In the genomic region with DNA sequence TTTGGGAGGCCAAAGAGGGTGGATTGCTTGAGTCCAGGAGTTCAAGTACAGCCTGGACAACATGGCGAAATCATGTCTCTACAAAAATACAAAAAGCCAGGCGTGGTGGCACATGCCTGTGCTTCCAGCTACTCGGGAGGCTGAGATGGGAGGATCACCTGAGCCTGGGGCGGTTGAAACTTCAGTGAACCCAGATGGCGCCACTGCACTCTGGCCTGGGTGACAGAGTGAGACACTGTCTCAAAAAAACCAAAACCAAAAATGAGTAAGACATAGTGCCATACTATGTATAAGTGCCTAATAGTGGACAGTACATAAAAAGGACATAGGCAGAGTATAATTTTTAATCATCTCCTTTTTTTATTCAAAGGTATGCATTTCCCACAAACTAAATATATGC, we compare ENCODE assay signal across 14 cellular contexts. TPM values are rescaled to one million over a fixed set of nuclear protein-coding genes. Genes with fewer than 3 reads are reported as not detected.
A peak's percentile ranks its signal among the peaks of the same experiment; 100 is the strongest.
DNase-seq lines count a peak whose midpoint lies in the region; ATAC-seq, FAIRE-seq and TF ChIP-seq lines count a peak whose summit lies in the region.
"Had no signal": no experiment of that assay in that cellular context is flagged by ENCODE, and none has a peak within 500 bp of the region (broad histone marks: within the 10 kb centered on the region; RNA-seq: fewer than 3 reads in every experiment).

No MANE protein-coding gene starts in this region.

- CTCF ChIA-PET in K562 (lab: Yijun Ruan, JAX; ENCODE audit: low intra/inter-chr PET ratio): no interaction called here

- H3K27ac ChIP-seq in DOHH2 (ENCODE audit: low read depth, low read length) (0 out of 2 replicates have a peak overlapping the region, but pooled peaks have one; percentile 27), K562 (ENCODE audit: extremely low read depth, low read depth, low read length) (no peak overlapping the region)
- H3K27ac ChIP-seq: heart right ventricle, left lung, neural progenitor cell, testis had no signal

- H3K9me3 ChIP-seq in DOHH2 (ENCODE audit: control insufficient read depth, insufficient read depth, low read length) (no peaks in the 10 kb centered on the region), K562 (replicated peaks; ENCODE audit: control insufficient read depth, insufficient read depth, low read depth, low read length) (no peaks in the 10 kb centered on the region)
- H3K9me3 ChIP-seq: left lung, testis had no signal

- H4K20me1 ChIP-seq in DOHH2 (ENCODE audit: control insufficient read depth, insufficient read depth, low read depth, low read length) (no peaks in the 10 kb centered on the region), K562 (replicated peaks; ENCODE audit: control insufficient read depth, insufficient read depth, low read length) (no peaks in the 10 kb centered on the region)

- H3K4me1 ChIP-seq in DOHH2 (ENCODE audit: control insufficient read depth, low read length) (peaks cover 30% of the 10 kb centered on the region), K562 (replicated peaks in 1 of 2; ENCODE audit: control insufficient read depth in 2 of 2, insufficient read depth in 2 of 2, low read length in 2 of 2) (peaks cover 0 to 5% of the 10 kb centered on the region in 2 experiments; a peak in 2 of 5 replicates)
- H3K4me1 ChIP-seq: neural progenitor cell had no signal

- H3K9me1 ChIP-seq in K562 (ENCODE audit: control insufficient read depth, insufficient read depth, low read length): no peaks in the 10 kb centered on the region

- TF ChIP-seq EP300 in K562 (IDR thresholded peaks at IDR 0.05; ENCODE audit: low read length): no peak

- no peak overlapping the region for H3K9ac ChIP-seq in K562 (ENCODE audit: insufficient read depth in 1 of 2, low read depth in 2 of 2, low read length in 2 of 2)
- H3K9ac ChIP-seq: neural progenitor cell had no signal

- no peak for ATAC-seq in K562
- ATAC-seq: heart right ventricle, left lung had no signal

- H3K79me2 ChIP-seq in DOHH2 (ENCODE audit: control insufficient read depth, low read length) (peaks cover 66% of the 10 kb centered on the region), K562 (ENCODE audit: control insufficient read depth, insufficient read depth, low read length) (peaks cover 36% of the 10 kb centered on the region)

- WGBS in K562 (ENCODE audit: insufficient coverage, low coverage, missing lambda C conversion rate): 65% methylated on average over 5 of the region's 5 CpGs

- 0 out of 4 replicates have a peak, but pooled peaks of 1 of the 2 experiments have one; percentile 14 for TF ChIP-seq RAD21 in K562 (CRISPR knock-in tag; conservative IDR thresholded peaks at IDR 0.05 in 1 of 2, IDR thresholded peaks at IDR 0.05 in 1 of 2)

- peaks cover 71% of the 10 kb centered on the region for H3K36me3 ChIP-seq in DOHH2 (ENCODE audit: control insufficient read depth, low read length)
- H3K36me3 ChIP-seq in K562 (ENCODE audit: control insufficient read depth, insufficient read depth, low read length): peaks cover 38% of the 10 kb centered on the region; the same call in 2 of the 3 replicates
- H3K36me3 ChIP-seq: neural progenitor cell had no signal

- H3F3A ChIP-seq in DOHH2 (ENCODE audit: control insufficient read depth, insufficient read depth): peaks cover 24% of the 10 kb centered on the region

- TF ChIP-seq CTCF in DOHH2 (IDR thresholded peaks at IDR 0.05; ENCODE audit: low read depth, low read length, poor library complexity, severe bottlenecking): peak; percentile 42
- no peak for TF ChIP-seq CTCF in K562 (IDR thresholded peaks at IDR 0.05 in 2 of 3, conservative IDR thresholded peaks at IDR 0.05 in 1 of 3; ENCODE audit: insufficient read depth in 2 of 3, low read depth in 1 of 3, low read length in 3 of 3)

- H3K27me3 ChIP-seq in DOHH2 (ENCODE audit: control insufficient read depth, low read length): no peaks in the 10 kb centered on the region
- no peaks in the 10 kb centered on the region for H3K27me3 ChIP-seq in K562 (ENCODE audit: control insufficient read depth in 2 of 2, insufficient read depth in 2 of 2, low read length in 2 of 2)
- H3K27me3 ChIP-seq: heart right ventricle, left lung, neural progenitor cell, testis had no signal

- TF ChIP-seq POLR2A in K562 (conservative IDR thresholded peaks at IDR 0.05): no peak

- no TSS peak for BruUV-seq in K562 (replicated peaks; lab: Mats Ljungman, UMichigan)

- DNase-seq in OCI-M1 (lab: John Stamatoyannopoulos, UW) (peak; percentile 29), K562 (ENCODE audit: extremely low read depth in 1 of 4, low spot score in 3 of 4) (peak in 1 of 4 experiments; percentile 21), NCI-H128 (lab: John Stamatoyannopoulos, UW; ENCODE audit: unreplicated experiment) (no peak), AML-193 (lab: John Stamatoyannopoulos, UW) (no peak)
- DNase-seq: activated CD4-positive, CD25-positive, alpha-beta regulatory T cell; activated naive CD8-positive, alpha-beta T cell treated with anti-CD3 and anti-CD28 coated beads, Interleukin-2, amount 10 ng/mL, durations not matched to agents 7 days and 5 days; erythroblast; heart right ventricle; left lung; testis had no signal

- H3K4me3 ChIP-seq in DOHH2 (ENCODE audit: low read length) (no peak overlapping the region), K562 (no peak overlapping the region)
- H3K4me3 ChIP-seq: heart right ventricle, left lung, neural progenitor cell, testis had no signal

- intact Hi-C loops in K562 (cut with micrococcal nuclease): no loop called here

- H3K9me2 ChIP-seq in DOHH2 (replicated peaks; ENCODE audit: control insufficient read depth, low read length): no peaks in the 10 kb centered on the region

- H3K4me2 ChIP-seq in DOHH2 (ENCODE audit: low read length) (no peak overlapping the region; the same call in 1 of the 2 replicates), K562 (ENCODE audit: insufficient read depth, low read length) (no peak overlapping the region)
- H3K4me2 ChIP-seq: neural progenitor cell had no signal

- FAIRE-seq in K562 (lab: Jason Lieb, UNC): no peak
- FAIRE-seq: G401.6, H54 had no signal

- POLR2A ChIA-PET in K562 (lab: Yijun Ruan, JAX): interaction anchor here (0.8 to 1.4 kb wide), 3 partner anchors 11 to 18 kb away, joined by 3 to 5 read pairs (median 3); no protein-coding TSS in a partner anchor

- in situ Hi-C loops in K562 (cut with MboI): no loop called here

- no peak overlapping the region for H2AFZ ChIP-seq in K562 (ENCODE audit: low read depth, low read length)
- H2AFZ ChIP-seq: neural progenitor cell had no signal

RNA-seq across cellular contexts. Expression of a gene that starts 4.0 kb away (rescaled TPM):
- 144 and 309 TPM in 2 replicates for total RNA-seq in K562 (2011; cell fraction: chromatin; rRNA removed; ENCODE audit: low replicate concordance)
- 104 and 131 TPM in 2 replicates for total RNA-seq in K562 (2011; cell fraction: nucleolus; rRNA removed)
- total RNA-seq in K562 (2011; cell fraction: nucleoplasm; rRNA removed): 112 and 125 TPM in 2 replicates
- total RNA-seq in K562 (2014; rRNA removed): 5.7 and 9.6 TPM in 2 replicates
- total RNA-seq in K562 (2014; rRNA removed; fragmentation: Illumina TruSeq; extraction: Trizol): 6.7 and 9.3 TPM in 2 replicates
- total RNA-seq in K562 (2015; rRNA removed; fragmentation: Illumina TruSeq; extraction: Trizol): 3.8 and 5.8 TPM in 2 replicates
- total RNA-seq in K562 (2021): 29.7 and 32.8 TPM in 2 replicates
- 9.6 and 15.3 TPM in 2 replicates for polyA plus RNA-seq in K562 (2011; rRNA removed)
- 7.0 and 7.8 TPM in 2 replicates for polyA plus RNA-seq in K562 (2011; cell fraction: cytosol; rRNA removed)
- 99.2 and 159 TPM in 2 replicates for polyA plus RNA-seq in K562 (2011; cell fraction: nucleus; rRNA removed)
- 10.8 and 16.7 TPM in 2 replicates for polyA plus RNA-seq in K562 (2012)
- 19.8 and 20.8 TPM in 2 replicates for polyA plus RNA-seq in K562 (2014; fragmentation: Illumina TruSeq; extraction: Trizol)
- 1 to 10 TPM; 3.1 to 5.1 TPM for polyA plus RNA-seq in K562 (2014; fragmentation: Nextera tagmentation; extraction: Ambion mirVana)
- 14.1 and 21.4 TPM in 2 replicates for polyA plus RNA-seq in K562 (2014; rRNA removed)
- polyA minus RNA-seq in K562 (2011; rRNA and poly(A)+ RNA removed): 19.6 and 21.1 TPM in 2 replicates
- 4.9 and 6.5 TPM in 2 replicates for polyA minus RNA-seq in K562 (2011; cell fraction: cytosol; rRNA and poly(A)+ RNA removed)
- polyA minus RNA-seq in K562 (2011; cell fraction: nucleus; rRNA and poly(A)+ RNA removed): 52.2 and 68.6 TPM in 2 replicates

RNA-seq across cellular contexts. Expression of a gene that starts 5.3 kb away (rescaled TPM):
- 107 and 253 TPM in 2 replicates for total RNA-seq in K562 (2011; cell fraction: chromatin; rRNA removed; ENCODE audit: low replicate concordance)
- total RNA-seq in K562 (2011; cell fraction: nucleolus; rRNA removed): 170 and 185 TPM in 2 replicates
- total RNA-seq in K562 (2011; cell fraction: nucleoplasm; rRNA removed): 90.2 and 106 TPM in 2 replicates
- total RNA-seq in K562 (2014; rRNA removed): 59.2 and 69.0 TPM in 2 replicates
- total RNA-seq in K562 (2014; rRNA removed; fragmentation: Illumina TruSeq; extraction: Trizol): 36.2 and 43.9 TPM in 2 replicates
- 33.6 and 33.7 TPM in 2 replicates for total RNA-seq in K562 (2015; rRNA removed; fragmentation: Illumina TruSeq; extraction: Trizol)
- 128 and 131 TPM in 2 replicates for total RNA-seq in K562 (2021)
- polyA plus RNA-seq in K562 (2011; rRNA removed): 27.3 and 39.8 TPM in 2 replicates
- polyA plus RNA-seq in K562 (2011; cell fraction: cytosol; rRNA removed): 29.6 and 42.9 TPM in 2 replicates
- polyA plus RNA-seq in K562 (2011; cell fraction: nucleus; rRNA removed): 114 and 225 TPM in 2 replicates
- polyA plus RNA-seq in K562 (2012): 28.2 and 62.7 TPM in 2 replicates
- 44.8 and 50.5 TPM in 2 replicates for polyA plus RNA-seq in K562 (2014; fragmentation: Illumina TruSeq; extraction: Trizol)
- 10 to 100 TPM; 11.6 to 18.2 TPM for polyA plus RNA-seq in K562 (2014; fragmentation: Nextera tagmentation; extraction: Ambion mirVana)
- 46.9 and 53.3 TPM in 2 replicates for polyA plus RNA-seq in K562 (2014; rRNA removed)
- 54.9 and 63.9 TPM in 2 replicates for polyA minus RNA-seq in K562 (2011; rRNA and poly(A)+ RNA removed)
- 49.4 and 60.8 TPM in 2 replicates for polyA minus RNA-seq in K562 (2011; cell fraction: cytosol; rRNA and poly(A)+ RNA removed)
- 58.5 and 59.8 TPM in 2 replicates for polyA minus RNA-seq in K562 (2011; cell fraction: nucleus; rRNA and poly(A)+ RNA removed)

RNA-seq across cellular contexts. Expression of a gene that starts 33.5 kb away (rescaled TPM):
- total RNA-seq in K562 (2011; cell fraction: chromatin; rRNA removed; ENCODE audit: low replicate concordance): 109 and 239 TPM in 2 replicates
- total RNA-seq in K562 (2011; cell fraction: nucleolus; rRNA removed): 161 and 197 TPM in 2 replicates
- 144 and 149 TPM in 2 replicates for total RNA-seq in K562 (2011; cell fraction: nucleoplasm; rRNA removed)
- total RNA-seq in K562 (2014; rRNA removed): 78.1 and 96.2 TPM in 2 replicates
- 46.7 and 60.3 TPM in 2 replicates for total RNA-seq in K562 (2014; rRNA removed; fragmentation: Illumina TruSeq; extraction: Trizol)
- 67.7 and 74.8 TPM in 2 replicates for total RNA-seq in K562 (2015; rRNA removed; fragmentation: Illumina TruSeq; extraction: Trizol)
- total RNA-seq in K562 (2021): 99.8 and 104 TPM in 2 replicates
- 27.2 and 57.3 TPM in 2 replicates for polyA plus RNA-seq in K562 (2011; rRNA removed)
- 47.9 and 49.1 TPM in 2 replicates for polyA plus RNA-seq in K562 (2011; cell fraction: cytosol; rRNA removed)
- polyA plus RNA-seq in K562 (2011; cell fraction: nucleus; rRNA removed): 213 and 224 TPM in 2 replicates
- 77.0 and 128 TPM in 2 replicates for polyA plus RNA-seq in K562 (2012)
- 114 and 128 TPM in 2 replicates for polyA plus RNA-seq in K562 (2014; fragmentation: Illumina TruSeq; extraction: Trizol)
- 100 to 1,000 TPM in 1 of 2 experiments, 10 to 100 TPM in 1; 63.4 to 101 TPM for polyA plus RNA-seq in K562 (2014; fragmentation: Nextera tagmentation; extraction: Ambion mirVana)
- polyA plus RNA-seq in K562 (2014; rRNA removed): 51.3 and 62.7 TPM in 2 replicates
- polyA minus RNA-seq in K562 (2011; rRNA and poly(A)+ RNA removed): 25.6 and 34.2 TPM in 2 replicates
- polyA minus RNA-seq in K562 (2011; cell fraction: cytosol; rRNA and poly(A)+ RNA removed): 24.7 and 37.6 TPM in 2 replicates
- 59.9 and 83.2 TPM in 2 replicates for polyA minus RNA-seq in K562 (2011; cell fraction: nucleus; rRNA and poly(A)+ RNA removed)

RNA-seq across cellular contexts. Expression of a gene that starts 44.6 kb away (rescaled TPM):
- total RNA-seq in K562 (2011; cell fraction: chromatin; rRNA removed; ENCODE audit: low replicate concordance): 5.1 and 15.0 TPM in 2 replicates
- 14.6 and 14.7 TPM in 2 replicates for total RNA-seq in K562 (2011; cell fraction: nucleolus; rRNA removed)
- total RNA-seq in K562 (2011; cell fraction: nucleoplasm; rRNA removed): 13.1 and 14.4 TPM in 2 replicates
- total RNA-seq in K562 (2014; rRNA removed) (15.4 and 18.4 TPM in 2 replicates), K562 (2014; rRNA removed; fragmentation: Illumina TruSeq; extraction: Trizol) (7.2 and 7.6 TPM in 2 replicates), K562 (2015; rRNA removed; fragmentation: Illumina TruSeq; extraction: Trizol) (10.1 and 11.6 TPM in 2 replicates), K562 (2021) (17.3 and 17.6 TPM in 2 replicates)
- polyA plus RNA-seq in K562 (2011; rRNA removed) (14.7 and 17.0 TPM in 2 replicates), K562 (2014; fragmentation: Illumina TruSeq; extraction: Trizol) (23.3 TPM in 2 replicates), K562 (2014; fragmentation: Nextera tagmentation; extraction: Ambion mirVana) (10 to 100 TPM; 48.7 to 60.0 TPM), K562 (2014; rRNA removed) (16.0 and 20.6 TPM in 2 replicates)
- polyA plus RNA-seq in K562 (2011; cell fraction: cytosol; rRNA removed): 20.0 and 29.0 TPM in 2 replicates
- polyA plus RNA-seq in K562 (2011; cell fraction: nucleus; rRNA removed): 34.9 and 41.5 TPM in 2 replicates
- polyA plus RNA-seq in K562 (2012): 24.2 and 24.4 TPM in 2 replicates
- polyA minus RNA-seq in K562 (2011; rRNA and poly(A)+ RNA removed): 5.0 and 7.7 TPM in 2 replicates
- 7.2 and 10.2 TPM in 2 replicates for polyA minus RNA-seq in K562 (2011; cell fraction: cytosol; rRNA and poly(A)+ RNA removed)
- 3.2 and 3.9 TPM in 2 replicates for polyA minus RNA-seq in K562 (2011; cell fraction: nucleus; rRNA and poly(A)+ RNA removed)

RNA-seq across cellular contexts. Expression of a gene that starts 51.4 kb away (rescaled TPM):
- 18.4 and 34.5 TPM in 2 replicates for total RNA-seq in K562 (2011; cell fraction: chromatin; rRNA removed; ENCODE audit: low replicate concordance)
- 12.9 and 13.0 TPM in 2 replicates for total RNA-seq in K562 (2011; cell fraction: nucleolus; rRNA removed)
- total RNA-seq in K562 (2011; cell fraction: nucleoplasm; rRNA removed): 19.7 and 31.4 TPM in 2 replicates
- total RNA-seq in K562 (2014; rRNA removed): 0.95 and 2.8 TPM in 2 replicates
- 1.0 and 1.1 TPM in 2 replicates for total RNA-seq in K562 (2014; rRNA removed; fragmentation: Illumina TruSeq; extraction: Trizol)
- total RNA-seq in K562 (2015; rRNA removed; fragmentation: Illumina TruSeq; extraction: Trizol): 1.4 and 1.8 TPM in 2 replicates
- total RNA-seq in K562 (2021): 5.2 and 5.3 TPM in 2 replicates
- polyA plus RNA-seq in K562 (2011; rRNA removed): 2.0 and 3.3 TPM in 2 replicates
- 1.8 and 2.2 TPM in 2 replicates for polyA plus RNA-seq in K562 (2011; cell fraction: cytosol; rRNA removed)
- 26.8 and 38.9 TPM in 2 replicates for polyA plus RNA-seq in K562 (2011; cell fraction: nucleus; rRNA removed)
- 6.8 and 12.3 TPM in 2 replicates for polyA plus RNA-seq in K562 (2012)
- 4.4 and 5.1 TPM in 2 replicates for polyA plus RNA-seq in K562 (2014; fragmentation: Illumina TruSeq; extraction: Trizol)
- polyA plus RNA-seq in K562 (2014; fragmentation: Nextera tagmentation; extraction: Ambion mirVana): 1 to 10 TPM in 1 of 2 experiments, under 1 TPM in 1; 0.93 to 1.6 TPM
- polyA plus RNA-seq in K562 (2014; rRNA removed): 4.4 and 6.2 TPM in 2 replicates
- 1.0 and 1.4 TPM in 2 replicates for polyA minus RNA-seq in K562 (2011; rRNA and poly(A)+ RNA removed)
- 1.4 and 1.5 TPM in 2 replicates for polyA minus RNA-seq in K562 (2011; cell fraction: cytosol; rRNA and poly(A)+ RNA removed)
- polyA minus RNA-seq in K562 (2011; cell fraction: nucleus; rRNA and poly(A)+ RNA removed): 2.9 and 3.9 TPM in 2 replicates
